In the genomic region with DNA sequence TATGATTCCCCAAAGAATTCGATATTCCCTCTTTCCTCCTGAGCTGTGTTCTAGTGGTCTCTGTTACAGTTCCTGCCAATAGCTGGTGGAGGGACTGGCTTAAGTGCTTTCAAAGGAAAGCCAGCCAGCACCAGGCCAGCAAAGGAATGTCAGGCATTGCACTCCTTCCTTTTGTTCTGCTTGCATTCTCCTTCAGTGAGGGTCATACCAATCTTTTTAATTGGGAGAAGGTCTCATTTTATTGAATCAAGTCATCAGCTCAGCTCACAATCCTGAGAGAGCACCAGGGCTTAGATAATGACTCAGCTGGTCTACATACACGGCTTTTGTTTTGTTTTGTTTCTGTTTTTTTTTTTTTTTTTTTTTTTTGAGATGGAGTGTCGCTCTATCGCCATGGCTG, we compare ENCODE assay signal across 11 cellular contexts.
DNase-seq lines count a peak whose midpoint lies in the region; ATAC-seq and TF ChIP-seq lines count a peak whose summit lies in the region.
"Had no signal": no experiment of that assay in that cellular context is flagged by ENCODE, and none has a peak within 500 bp of the region (broad histone marks: within the 10 kb centered on the region; RNA-seq: fewer than 3 reads in every experiment).

No MANE protein-coding gene starts in this region.

- H3K36me3 ChIP-seq in HAP-1 (replicated peaks): no peaks in the 10 kb centered on the region
- H3K36me3 ChIP-seq in skeletal muscle satellite cell (ENCODE audit: insufficient read depth, low read length): peaks cover 69% of the 10 kb centered on the region

- DNase-seq in HAP-1 (ENCODE audit: low spot score in 2 of 2) (peak; percentile 56 to 72), T1000 (lab: John Stamatoyannopoulos, UW) (peak; percentile 32), foreskin fibroblast (peak; percentile 72 to 77), erythroblast (lab: John Stamatoyannopoulos, UW) (no peak), NCI-H510A treated with DMSO at 0.1 percent for 48 hours (lab: John Stamatoyannopoulos, UW) (no peak), NCI-H446 treated with DMSO at 0.1 percent for 48 hours (lab: John Stamatoyannopoulos, UW) (no peak)
- DNase-seq: natural killer cell; stimulated activated naive CD8-positive, alpha-beta T cell treated with anti-CD3 and anti-CD28 coated beads, Interleukin-15, amount 100 ng/mL, for 72 hours had no signal

- H3K9me3 ChIP-seq in HAP-1 (no peaks in the 10 kb centered on the region), skeletal muscle satellite cell (replicated peaks; ENCODE audit: low read length) (no peaks in the 10 kb centered on the region)

- ATAC-seq in HG02642 (IDR thresholded peaks at IDR 0.05; ENCODE audit: poor library complexity, unreplicated experiment): no peak
- ATAC-seq: activated T-helper 17 cell treated with anti-CD3 and anti-CD28 coated beads, Interleukin-2, amount 50 U/mL, for 72 hours; stimulated activated naive CD8-positive, alpha-beta T cell treated with anti-CD3 and anti-CD28 coated beads, Interleukin-15, amount 100 ng/mL, for 72 hours had no signal

- peak overlapping the region; percentile 50 for H3K9ac ChIP-seq in skeletal muscle satellite cell (ENCODE audit: low read depth, low read length)

- in situ Hi-C loops in HAP-1 (cut with MboI; ENCODE audit: low sequenced_read_pairs): no loop called here

- H3K27me3 ChIP-seq in HAP-1 (ENCODE audit: low read depth) (no peaks in the 10 kb centered on the region), skeletal muscle satellite cell (ENCODE audit: control insufficient read depth, insufficient read depth, low read length) (no peaks in the 10 kb centered on the region)

- H3K4me2 ChIP-seq in skeletal muscle satellite cell (ENCODE audit: low read length): peak overlapping the region; percentile 48

- H3K4me3 ChIP-seq in HAP-1: no peak overlapping the region
- no peak overlapping the region for H3K4me3 ChIP-seq in foreskin fibroblast (ENCODE audit: low read depth in 1 of 2, low read length in 2 of 2)
- H3K4me3 ChIP-seq in skeletal muscle satellite cell (ENCODE audit: low read length): no peak overlapping the region

- H3K4me1 ChIP-seq in HAP-1 (no peaks in the 10 kb centered on the region; the same call in 1 of the 2 replicates), skeletal muscle satellite cell (ENCODE audit: control insufficient read depth, insufficient read depth, low read length) (peaks cover 49% of the 10 kb centered on the region)

- no peak for TF ChIP-seq POLR2A in erythroblast (IDR thresholded peaks at IDR 0.05; ENCODE audit: low read length)

- TF ChIP-seq CTCF in foreskin fibroblast (IDR thresholded peaks at IDR 0.05; ENCODE audit: low read depth, low read length): no peak

Comparison
In these comparisons a context has a peak if more than half of its experiments do, and no peak if none do; other contexts are left out.
1. DNase-seq: peak in HAP-1 (2 of 2), T1000 (single experiment) and foreskin fibroblast (2 of 2); none in erythroblast (0 of 2), NCI-H510A treated with DMSO at 0.1 percent for 48 hours (single experiment) and NCI-H446 treated with DMSO at 0.1 percent for 48 hours (single experiment).